Comparison of ENCODE assay signal across 8 cellular contexts in the genomic region with DNA sequence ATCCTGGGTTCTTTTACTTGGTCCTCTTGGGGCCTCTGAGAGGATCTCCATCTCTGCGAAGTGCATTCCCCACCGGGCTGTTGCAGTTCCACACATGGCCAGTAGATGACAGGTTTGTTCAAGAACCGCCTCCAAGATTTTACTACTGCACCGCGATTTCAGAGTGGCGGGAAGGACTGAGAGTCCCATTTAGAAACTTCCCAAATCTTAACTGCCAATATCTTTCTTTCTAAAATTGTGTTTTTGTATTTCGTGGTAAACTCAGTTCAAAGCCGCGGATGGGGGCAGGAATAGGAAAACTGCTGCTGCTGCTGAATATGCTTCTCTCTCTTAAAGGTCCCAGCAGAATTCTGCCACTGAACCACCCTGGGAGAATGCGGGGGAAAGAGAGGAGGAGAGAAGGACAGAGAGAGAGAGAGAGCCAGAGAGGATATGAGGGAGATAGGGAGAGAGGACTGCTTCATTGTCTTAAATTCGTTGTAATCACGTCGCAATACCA. TPM values are rescaled to one million over a fixed set of nuclear protein-coding genes. Genes with fewer than 3 reads are reported as not detected.
DNase-seq lines count a peak whose midpoint lies in the region; ATAC-seq and TF ChIP-seq lines count a peak whose summit lies in the region.

No MANE protein-coding gene starts in this region.

- no peaks in the 10 kb centered on the region for H3K9me3 ChIP-seq in lung (ENCODE audit: control insufficient read depth in 2 of 2, insufficient read depth in 1 of 2, low read length in 1 of 2)

- DNase-seq in AG09319 (ENCODE audit: extremely low read depth, low read depth), result peak; percentile 34
- DNase-seq in GM23338 (ENCODE audit: low spot score), result peak; percentile 92
- peak; percentile 34 for DNase-seq in NCI-H748 treated with DMSO at 0.1 percent for 48 hours (lab: John Stamatoyannopoulos, UW)
- peak; percentile 82 to 87 for DNase-seq in activated CD4-positive, alpha-beta T cell treated with anti-CD3 and anti-CD28 coated beads, Interleukin-2, amount 50 U/mL, for 48 hours
- peak; percentile 82 for DNase-seq in ecto neural progenitor cell (ENCODE audit: low spot score)
- peak; percentile 86 for DNase-seq in lung (ENCODE audit: low spot score)
- DNase-seq in stimulated activated CD8-positive, alpha-beta memory T cell treated with anti-CD3 and anti-CD28 coated beads, Interleukin-15, amount 100 ng/mL, for 24 hours (ENCODE audit: low read depth), result peak; percentile 49

- peak overlapping the region; percentile 78 for H3K4me2 ChIP-seq in GM23338

- H4K20me1 ChIP-seq in GM23338 (replicated peaks; ENCODE audit: insufficient read depth), result no peaks in the 10 kb centered on the region

- H3K4me1 ChIP-seq in GM23338 (ENCODE audit: insufficient read depth), result no peaks in the 10 kb centered on the region
- no peaks in the 10 kb centered on the region for H3K4me1 ChIP-seq in lung (ENCODE audit: control insufficient read depth in 2 of 2, insufficient read depth in 2 of 2, low read length in 2 of 2)

- H3K4me3 Mint-ChIP-seq in GM23338, result peak overlapping the region; percentile 68

- peaks cover 6% of the 10 kb centered on the region for H3K4me1 Mint-ChIP-seq in GM23338

- peak overlapping the region; percentile 47 for H3K4me3 ChIP-seq in GM23338
- H3K4me3 ChIP-seq in lung, result no peak overlapping the region

- TF ChIP-seq CTCF in AG09319 (IDR thresholded peaks at IDR 0.05; ENCODE audit: low read depth, low read length) (peak; percentile 98), GM23338 (conservative IDR thresholded peaks at IDR 0.05; ENCODE audit: low read depth in 2 of 2) (peak; percentile 82 to 95), lung (IDR thresholded peaks at IDR 0.05; ENCODE audit: control extremely low read depth, extremely low read depth) (peak; percentile 91)

- H3K27ac ChIP-seq in GM23338 (ENCODE audit: low read depth) (no peak overlapping the region), lung (ENCODE audit: low read depth in 1 of 2, low read length in 1 of 2) (no peak overlapping the region)

- no peaks in the 10 kb centered on the region for H3K9me2 ChIP-seq in GM23338 (ENCODE audit: insufficient read depth)

- H3K27me3 Mint-ChIP-seq in GM23338 (ENCODE audit: insufficient read depth, low read depth, poor library complexity), result peaks cover 9% of the 10 kb centered on the region

- H3K27me3 ChIP-seq in GM23338 (ENCODE audit: insufficient read depth), result peaks cover 11% of the 10 kb centered on the region
- H3K27me3 ChIP-seq in lung (ENCODE audit: control insufficient read depth, insufficient read depth), result peaks cover 3% of the 10 kb centered on the region

- no peak overlapping the region for H3K27ac Mint-ChIP-seq in GM23338

- WGBS in lung, 2 donors, result 7 to 15% methylated on average over 13 of the region's 13 CpGs

- H3K9me3 Mint-ChIP-seq in GM23338, result no peaks in the 10 kb centered on the region; the same call in 2 of the 3 replicates

- H3K79me2 ChIP-seq in GM23338 (replicated peaks; ENCODE audit: insufficient read depth), result no peaks in the 10 kb centered on the region

- no peaks in the 10 kb centered on the region for H3K36me3 ChIP-seq in GM23338 (ENCODE audit: insufficient read depth)
- H3K36me3 ChIP-seq in lung (ENCODE audit: control insufficient read depth in 2 of 2, insufficient read depth in 2 of 2, low read length in 2 of 2), result no peaks in the 10 kb centered on the region

- H3F3A ChIP-seq in GM23338 (replicated peaks; ENCODE audit: low read depth), result no peaks in the 10 kb centered on the region

- peak; percentile 83 for ATAC-seq in GM23338
- ATAC-seq in lung (ENCODE audit: insufficient read depth, low FRiP score), result no peak
- ATAC-seq in GM21390 (IDR thresholded peaks at IDR 0.05; ENCODE audit: unreplicated experiment), result no peak

- peak overlapping the region; percentile 60 for H2AFZ ChIP-seq in GM23338

- H3K36me3 Mint-ChIP-seq in GM23338 (ENCODE audit: low read depth), result no peaks in the 10 kb centered on the region

TF ChIP-seq in GM23338, 12 proteins besides CTCF, POLR2A, EP300 and RAD21:
- no peak for TF ChIP-seq CREB1 (CRISPR knock-in tag; IDR thresholded peaks at IDR 0.05; ENCODE audit: low read depth)
- TF ChIP-seq POLR2AphosphoS5 (IDR thresholded peaks at IDR 0.05; ENCODE audit: low read depth), result no peak
- TF ChIP-seq EZH2phosphoT487 (IDR thresholded peaks at IDR 0.05; ENCODE audit: unreplicated experiment), result no peak

RNA-seq across cellular contexts. Expression of a gene that starts 8.6 kb away (rescaled TPM):
- total RNA-seq in GM23338 (2014; rRNA removed; shearing (Covaris generic)), result not detected in 2 replicates
- polyA plus RNA-seq in GM23338 (2016; fragmentation: Nextera tagmentation; extraction: Ambion mirVana), result not detected in 2 replicates
- total RNA-seq in lung, result not detected
- not detected for polyA plus RNA-seq in lung

RNA-seq across cellular contexts. Expression of a gene that starts 24.1 kb away (rescaled TPM):
- total RNA-seq in GM23338 (2014; rRNA removed; shearing (Covaris generic)), result 4.4 and 6.9 TPM in 2 replicates
- 7.7 and 10.5 TPM in 2 replicates for polyA plus RNA-seq in GM23338 (2016; fragmentation: Nextera tagmentation; extraction: Ambion mirVana)
- 100 to 1,000 TPM; 421 to 991 TPM for total RNA-seq in lung
- polyA plus RNA-seq in lung, result 1,000 to 10,000 TPM in 1 of 2 donors, 100 to 1,000 TPM in 1; 760 to 1,160 TPM

RNA-seq across cellular contexts. Expression of a gene that starts 43.9 kb away (rescaled TPM):
- not detected in 2 replicates for total RNA-seq in GM23338 (2014; rRNA removed; shearing (Covaris generic))
- 0.15 TPM in 1 of 2 replicates, not detected in the other for polyA plus RNA-seq in GM23338 (2016; fragmentation: Nextera tagmentation; extraction: Ambion mirVana)
- not detected for total RNA-seq in lung
- not detected for polyA plus RNA-seq in lung

Comparison
In these comparisons a context has a peak if more than half of its experiments do, and no peak if none do; other contexts are left out.
1. DNase-seq: peak in every context shown above with its lines; median percentile 92 in GM23338; 86 in lung; 84 in activated CD4-positive, alpha-beta T cell treated with anti-CD3 and anti-CD28 coated beads, Interleukin-2, amount 50 U/mL, for 48 hours; 82 in ecto neural progenitor cell; 49 in stimulated activated CD8-positive, alpha-beta memory T cell treated with anti-CD3 and anti-CD28 coated beads, Interleukin-15, amount 100 ng/mL, for 24 hours; 34 in AG09319; 34 in NCI-H748 treated with DMSO at 0.1 percent for 48 hours.
2. RNA of a gene that starts 24.1 kb away (total RNA-seq): 421 to 991 TPM in lung; 4.4 to 6.9 TPM in GM23338; every median in the first group is over 10 times any median in the second.
3. Peak in every context shown above with its lines, with median percentiles within 50 percentile points of each other: CTCF ChIP-seq.